13 cellular contexts compared by ENCODE assay signal in genomic region chr3:4406746-4407568, GRCh38.
DNase-seq lines count a peak whose midpoint lies in the region; ATAC-seq, FAIRE-seq and TF ChIP-seq lines count a peak whose summit lies in the region.
"Had no signal": no experiment of that assay in that cellular context is flagged by ENCODE, and none has a peak within 500 bp of the region (broad histone marks: within the 10 kb centered on the region; RNA-seq: fewer than 3 reads in every experiment).

No MANE protein-coding gene starts in this region.

- no peak overlapping the region for H3K27ac ChIP-seq in tibial artery

- H3K4me1 ChIP-seq in tibial artery: peaks cover 0 to 30% (median 5%) of the 10 kb centered on the region in 4 donors

- H3K9me3 ChIP-seq in tibial artery: no peaks in the 10 kb centered on the region

- POLR2A ChIA-PET in activated naive CD8-positive, alpha-beta T cell treated with anti-CD3 and anti-CD28 coated beads, Interleukin-2, amount 10 ng/mL, durations not matched to agents 7 days and 5 days (lab: Charles Lee): no interaction called here

- no peaks in the 10 kb centered on the region for H3K27me3 Mint-ChIP-seq in activated naive CD8-positive, alpha-beta T cell treated with anti-CD3 and anti-CD28 coated beads, Interleukin-2, amount 10 ng/mL, durations not matched to agents 7 days and 5 days
- H3K27me3 Mint-ChIP-seq in activated naive CD8-positive, alpha-beta T cell treated with anti-CD3 and anti-CD28 coated beads for 36 hours: no peaks in the 10 kb centered on the region
- no peaks in the 10 kb centered on the region for H3K27me3 Mint-ChIP-seq in activated T-helper 2 cell treated with anti-CD3 and anti-CD28 coated beads, Interferon-gamma antibody, Interleukin-2, Interleukin-4, amounts not matched to agents 10 μg/mL and 5 μg/mL and 100 μg/mL, durations not matched to agents 14 hours and 24 hours and 36 hours (ENCODE audit: low read depth)

- FAIRE-seq in HTR-8/SVneo (lab: Jason Lieb, UNC): no peak
- FAIRE-seq: bronchial epithelial cell had no signal

- H3K4me1 Mint-ChIP-seq in activated naive CD8-positive, alpha-beta T cell treated with anti-CD3 and anti-CD28 coated beads, Interleukin-2, amount 10 ng/mL, durations not matched to agents 7 days and 5 days: peaks cover 29% of the 10 kb centered on the region
- H3K4me1 Mint-ChIP-seq in activated naive CD8-positive, alpha-beta T cell treated with anti-CD3 and anti-CD28 coated beads for 36 hours: peaks cover 35% of the 10 kb centered on the region
- H3K4me1 Mint-ChIP-seq in activated T-helper 2 cell treated with anti-CD3 and anti-CD28 coated beads, Interferon-gamma antibody, Interleukin-2, Interleukin-4, amounts not matched to agents 10 μg/mL and 5 μg/mL and 100 μg/mL, durations not matched to agents 14 hours and 24 hours and 36 hours (ENCODE audit: low read depth): peaks cover 75% of the 10 kb centered on the region

- no peak for TF ChIP-seq CTCF in tibial artery (IDR thresholded peaks at IDR 0.05)

- peaks cover 40% of the 10 kb centered on the region for H3K36me3 Mint-ChIP-seq in activated naive CD8-positive, alpha-beta T cell treated with anti-CD3 and anti-CD28 coated beads, Interleukin-2, amount 10 ng/mL, durations not matched to agents 7 days and 5 days
- peaks cover 33% of the 10 kb centered on the region for H3K36me3 Mint-ChIP-seq in activated naive CD8-positive, alpha-beta T cell treated with anti-CD3 and anti-CD28 coated beads for 36 hours
- H3K36me3 Mint-ChIP-seq in activated T-helper 2 cell treated with anti-CD3 and anti-CD28 coated beads, Interferon-gamma antibody, Interleukin-2, Interleukin-4, amounts not matched to agents 10 μg/mL and 5 μg/mL and 100 μg/mL, durations not matched to agents 14 hours and 24 hours and 36 hours (ENCODE audit: low read depth): peaks cover 57% of the 10 kb centered on the region

- H3K27me3 ChIP-seq in tibial artery: no peaks in the 10 kb centered on the region

- intact Hi-C loops in activated T-helper 2 cell treated with anti-CD3 and anti-CD28 coated beads, Interferon-gamma antibody, Interleukin-2, Interleukin-4, amounts not matched to agents 10 μg/mL and 5 μg/mL and 100 μg/mL, durations not matched to agents 14 hours and 24 hours and 36 hours (cut with micrococcal nuclease): loop anchor here (5.0 kb wide), 3 partner anchors 190 to 790 kb away; no protein-coding TSS in a partner anchor
- intact Hi-C loops in tibial artery (cut with DNase I; ENCODE audit: low total_unique reads): no loop called here

- H3K27ac Mint-ChIP-seq in activated naive CD8-positive, alpha-beta T cell treated with anti-CD3 and anti-CD28 coated beads, Interleukin-2, amount 10 ng/mL, durations not matched to agents 7 days and 5 days: no peak overlapping the region
- H3K27ac Mint-ChIP-seq in activated naive CD8-positive, alpha-beta T cell treated with anti-CD3 and anti-CD28 coated beads for 36 hours: no peak overlapping the region
- peak overlapping the region; percentile 47 for H3K27ac Mint-ChIP-seq in activated T-helper 2 cell treated with anti-CD3 and anti-CD28 coated beads, Interferon-gamma antibody, Interleukin-2, Interleukin-4, amounts not matched to agents 10 μg/mL and 5 μg/mL and 100 μg/mL, durations not matched to agents 14 hours and 24 hours and 36 hours

- H3K4me3 Mint-ChIP-seq in activated naive CD8-positive, alpha-beta T cell treated with anti-CD3 and anti-CD28 coated beads, Interleukin-2, amount 10 ng/mL, durations not matched to agents 7 days and 5 days: no peak overlapping the region
- H3K4me3 Mint-ChIP-seq in activated naive CD8-positive, alpha-beta T cell treated with anti-CD3 and anti-CD28 coated beads for 36 hours: no peak overlapping the region
- no peak overlapping the region for H3K4me3 Mint-ChIP-seq in activated T-helper 2 cell treated with anti-CD3 and anti-CD28 coated beads, Interferon-gamma antibody, Interleukin-2, Interleukin-4, amounts not matched to agents 10 μg/mL and 5 μg/mL and 100 μg/mL, durations not matched to agents 14 hours and 24 hours and 36 hours (ENCODE audit: low read depth)

- DNase-seq in activated naive CD8-positive, alpha-beta T cell treated with anti-CD3 and anti-CD28 coated beads, Interleukin-2, amount 10 ng/mL, durations not matched to agents 7 days and 5 days: no peak
- DNase-seq in activated naive CD8-positive, alpha-beta T cell treated with anti-CD3 and anti-CD28 coated beads for 36 hours: no peak
- no peak for DNase-seq in activated T-helper 2 cell treated with anti-CD3 and anti-CD28 coated beads, Interferon-gamma antibody, Interleukin-2, Interleukin-4, amounts not matched to agents 10 μg/mL and 5 μg/mL and 100 μg/mL, durations not matched to agents 14 hours and 24 hours and 36 hours (ENCODE audit: low spot score)
- DNase-seq in tibial artery: no peak
- DNase-seq in activated gamma-delta T cell treated with Interleukin-2 at 50 U/mL for 16 hours: no peak
- DNase-seq in HTR-8/SVneo (ENCODE audit: insufficient read length, low spot score): no peak
- no peak for DNase-seq in UCSD-AML1 (lab: John Stamatoyannopoulos, UW; ENCODE audit: unreplicated experiment)
- DNase-seq: activated CD4-positive, alpha-beta T cell treated with anti-CD3 and anti-CD28 coated beads, Interleukin-2, amount 50 U/mL, for 48 hours; glutamatergic neuron; NCI-H1436; trophoblast cell had no signal

- H3K36me3 ChIP-seq in tibial artery: peaks cover 6 to 26% (median 10%) of the 10 kb centered on the region in 3 donors

- no peaks in the 10 kb centered on the region for H3K9me3 Mint-ChIP-seq in activated naive CD8-positive, alpha-beta T cell treated with anti-CD3 and anti-CD28 coated beads, Interleukin-2, amount 10 ng/mL, durations not matched to agents 7 days and 5 days
- no peaks in the 10 kb centered on the region for H3K9me3 Mint-ChIP-seq in activated naive CD8-positive, alpha-beta T cell treated with anti-CD3 and anti-CD28 coated beads for 36 hours
- no peaks in the 10 kb centered on the region for H3K9me3 Mint-ChIP-seq in activated T-helper 2 cell treated with anti-CD3 and anti-CD28 coated beads, Interferon-gamma antibody, Interleukin-2, Interleukin-4, amounts not matched to agents 10 μg/mL and 5 μg/mL and 100 μg/mL, durations not matched to agents 14 hours and 24 hours and 36 hours

- ATAC-seq in activated naive CD8-positive, alpha-beta T cell treated with anti-CD3 and anti-CD28 coated beads, Interleukin-2, amount 10 ng/mL, durations not matched to agents 7 days and 5 days (ENCODE audit: low read depth): peak; percentile 41
- ATAC-seq in HG03064 (IDR thresholded peaks at IDR 0.05; ENCODE audit: low read depth, unreplicated experiment): peak; percentile 82

- H3K4me3 ChIP-seq in tibial artery: no peak overlapping the region
